In the genomic region with DNA sequence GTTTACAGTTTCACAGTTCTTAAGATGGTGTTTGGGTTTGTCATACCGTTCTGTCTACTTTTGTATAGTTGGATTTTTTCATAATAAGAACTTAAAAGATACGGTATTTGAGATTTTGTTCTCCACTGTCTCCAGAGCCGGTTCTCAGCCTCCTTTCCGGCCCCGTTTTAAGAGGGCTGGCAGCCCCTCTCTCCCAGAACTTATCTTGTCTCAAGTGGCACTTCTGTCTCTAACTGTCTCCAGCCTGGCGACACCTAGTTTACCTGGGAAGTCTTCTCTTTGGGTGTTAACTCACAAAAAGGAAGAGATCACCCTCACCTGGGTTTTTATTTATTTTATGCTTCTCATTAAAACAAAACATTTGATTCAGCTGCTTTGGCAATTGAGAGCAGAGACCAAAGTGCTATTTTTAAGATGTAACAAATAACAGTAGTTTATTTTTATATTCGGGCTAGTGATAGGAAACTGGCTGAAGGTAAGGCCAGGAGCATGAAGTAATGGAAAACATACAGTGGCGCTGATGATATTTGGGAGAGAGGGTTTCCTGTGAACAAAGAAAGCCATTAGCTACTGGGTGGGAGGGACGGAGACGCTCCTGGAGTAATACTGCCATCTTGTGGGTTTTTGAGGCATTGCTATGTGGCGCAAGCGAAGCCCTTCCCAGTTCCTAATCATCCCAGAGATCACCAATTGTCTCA, we compare ENCODE assay signal across 8 cellular contexts. TPM values are rescaled to one million over a fixed set of nuclear protein-coding genes. Genes with fewer than 3 reads are reported as not detected.
A peak's percentile ranks its signal among the peaks of the same experiment; 100 is the strongest.
DNase-seq lines count a peak whose midpoint lies in the region; ATAC-seq, FAIRE-seq and TF ChIP-seq lines count a peak whose summit lies in the region.

No MANE protein-coding gene starts in this region.

- H3K9me3 Mint-ChIP-seq in activated naive CD4-positive, alpha-beta T cell treated with anti-CD3 and anti-CD28 coated beads for 36 hours: no peaks in the 10 kb centered on the region

- DNase-seq in GF-D8 (lab: John Stamatoyannopoulos, UW): peak; percentile 20
- DNase-seq in H4 (ENCODE audit: low spot score): peak; percentile 72
- peak; percentile 75 for DNase-seq in LoVo (ENCODE audit: low spot score)
- DNase-seq in SHP77 treated with DMSO at 0.1 percent for 48 hours (lab: John Stamatoyannopoulos, UW): peak; percentile 17
- peak; percentile 71 for DNase-seq in activated naive CD4-positive, alpha-beta T cell treated with anti-CD3 and anti-CD28 coated beads for 36 hours
- peak; percentile 56 for DNase-seq in glomerular endothelial cell (ENCODE audit: extremely low read depth, low read depth, low spot score)
- peak in 4 of 6 donors; percentile 44 to 75 (median 51) for DNase-seq in pancreas
- DNase-seq in upper lobe of left lung: peak in 1 of 2 donors; percentile 65

- TF ChIP-seq POLR2A in upper lobe of left lung (IDR thresholded peaks at IDR 0.05): no peak

- no peak for TF ChIP-seq EP300 in upper lobe of left lung (IDR thresholded peaks at IDR 0.05)

- no peak overlapping the region for H3K27ac Mint-ChIP-seq in activated naive CD4-positive, alpha-beta T cell treated with anti-CD3 and anti-CD28 coated beads for 36 hours

- WGBS in pancreas, 2 donors: 29 to 35% methylated on average over 12 of the region's 12 CpGs
- WGBS in upper lobe of left lung, 2 donors: 24 to 33% methylated on average over 12 of the region's 12 CpGs

- H3K27ac ChIP-seq in pancreas (no peak overlapping the region), upper lobe of left lung (no peak overlapping the region)

- intact Hi-C loops in activated naive CD4-positive, alpha-beta T cell treated with anti-CD3 and anti-CD28 coated beads for 36 hours (cut with micrococcal nuclease): loop anchor here (1.0 to 5.0 kb wide), 13 partner anchors 49 to 1925 kb away; partner anchors contain the start of genes DENND4C, RPS6 and RRAGA
- intact Hi-C loops in pancreas (cut with DNase I): no loop called here

- CTCF ChIA-PET in activated naive CD4-positive, alpha-beta T cell treated with anti-CD3 and anti-CD28 coated beads for 36 hours (lab: Charles Lee): interaction anchor here (0.5 to 6.9 kb wide), 31 partner anchors 9 to 832 kb away, joined by 3 to 67 read pairs (median 3); partner anchors contain the start of genes DENND4C and RRAGA

- peak; percentile 91 to 100 (median 98) for ATAC-seq in pancreas
- ATAC-seq in upper lobe of left lung (ENCODE audit: low FRiP score in 2 of 2): peak; percentile 92 to 97

- no peaks in the 10 kb centered on the region for H3K27me3 Mint-ChIP-seq in activated naive CD4-positive, alpha-beta T cell treated with anti-CD3 and anti-CD28 coated beads for 36 hours (ENCODE audit: low read depth)

- H3K4me1 Mint-ChIP-seq in activated naive CD4-positive, alpha-beta T cell treated with anti-CD3 and anti-CD28 coated beads for 36 hours (ENCODE audit: low read depth): peaks cover 8% of the 10 kb centered on the region

- H3K36me3 Mint-ChIP-seq in activated naive CD4-positive, alpha-beta T cell treated with anti-CD3 and anti-CD28 coated beads for 36 hours (ENCODE audit: low read depth): no peaks in the 10 kb centered on the region

- peaks cover 0 to 3% (median 0%) of the 10 kb centered on the region in 3 donors for H3K4me1 ChIP-seq in pancreas
- peaks cover 0 to 11% (median 9%) of the 10 kb centered on the region in 4 donors for H3K4me1 ChIP-seq in upper lobe of left lung

- H3K9me3 ChIP-seq in pancreas (no peaks in the 10 kb centered on the region), upper lobe of left lung (no peaks in the 10 kb centered on the region)

- H3K27me3 ChIP-seq in pancreas (no peaks in the 10 kb centered on the region), upper lobe of left lung (no peaks in the 10 kb centered on the region)

- H3K4me3 ChIP-seq in pancreas (no peak overlapping the region), upper lobe of left lung (peak overlapping the region in 2 of 4 donors; percentile 7 to 21)

- FAIRE-seq in pancreas (lab: Jason Lieb, UNC): peak; percentile 71

- TF ChIP-seq CTCF in pancreas (IDR thresholded peaks at IDR 0.05) (peak; percentile 87 to 93 (median 91)), upper lobe of left lung (IDR thresholded peaks at IDR 0.05) (peak; percentile 82 to 94 (median 92))

- H3K4me3 Mint-ChIP-seq in activated naive CD4-positive, alpha-beta T cell treated with anti-CD3 and anti-CD28 coated beads for 36 hours: peak overlapping the region; percentile 28

- H3K36me3 ChIP-seq in pancreas (peaks cover 0 to 3% (median 0%) of the 10 kb centered on the region in 3 donors), upper lobe of left lung (no peaks in the 10 kb centered on the region)

RNA-seq across cellular contexts. Expression of gene ACER2, which starts 48.3 kb away (rescaled TPM):
- 0.31 and 1.1 TPM in 2 replicates for total RNA-seq in H4 (2014; rRNA removed; shearing (Covaris generic))
- 1 to 10 TPM; 2.0 to 2.2 TPM for total RNA-seq in activated naive CD4-positive, alpha-beta T cell treated with anti-CD3 and anti-CD28 coated beads for 36 hours
- total RNA-seq in glomerular endothelial cell (7.3 and 20.1 TPM in 2 replicates), pancreas (1 to 10 TPM; 4.8 to 8.8 (median 5.5) TPM), upper lobe of left lung (1 to 10 TPM; 3.2 to 9.4 (median 4.5) TPM)
- polyA plus RNA-seq in pancreas: 1 to 10 TPM in 1 of 2 donors, under 1 TPM in 1; 0.84 to 1.3 TPM
